Comparison of ENCODE assay signal across 8 cellular contexts in genomic region chr1:109090100-109090414, GRCh38. TPM values are rescaled to one million over a fixed set of nuclear protein-coding genes. Genes with fewer than 3 reads are reported as not detected.
DNase-seq lines count a peak whose midpoint lies in the region; ATAC-seq and TF ChIP-seq lines count a peak whose summit lies in the region.
"Not testable (repeated sequence)": the region's sequence is repeated elsewhere in the genome, so short reads cannot be mapped to it uniquely, and the experiment has no call there.

No MANE protein-coding gene starts in this region.

- H3K4me3 Mint-ChIP-seq in CD4-positive, alpha-beta T cell = peak overlapping the region; percentile 97

- H2AFZ ChIP-seq in KMS-11 (ENCODE audit: low read depth) = peak overlapping the region; percentile 97
- peak overlapping the region; percentile 91 for H2AFZ ChIP-seq in SU-DHL-6 (ENCODE audit: low read depth, low read length, severe bottlenecking)

- H3K27me3 ChIP-seq in CD4-positive, alpha-beta T cell (ENCODE audit: control insufficient read depth, insufficient read depth, low read length); KMS-11 (ENCODE audit: insufficient read depth, low read depth); SU-DHL-6 (ENCODE audit: low read length); kidney epithelial cell (ENCODE audit: control insufficient read depth, insufficient read depth, low read length); neutrophil; thoracic aorta (replicated peaks; ENCODE audit: insufficient read depth): not testable (repeated sequence)

- not testable (repeated sequence) for H3K36me3 ChIP-seq in KMS-11 (ENCODE audit: insufficient read depth); SU-DHL-6 (ENCODE audit: low read length); kidney epithelial cell (ENCODE audit: control insufficient read depth, insufficient read depth, low read length); thoracic aorta
- peaks cover 22% of the 10 kb centered on the region for H3K36me3 ChIP-seq in neutrophil

- not testable (repeated sequence) for ATAC-seq in CD4-positive, alpha-beta T cell (ENCODE audit: poor library complexity); thoracic aorta (ENCODE audit: insufficient number of reproducible peaks, low FRiP score, low read depth)

- H4K20me1 ChIP-seq in KMS-11 (ENCODE audit: insufficient read depth); SU-DHL-6 (ENCODE audit: low read depth, low read length): not testable (repeated sequence)

- POLR2A ChIA-PET in CD4-positive, alpha-beta T cell (lab: Charles Lee) = interaction anchor here (0.6 to 4.6 kb wide), 18 partner anchors 10 to 945 kb away, joined by 3 to 112 read pairs (median 6); partner anchors contain the start of genes ATXN7L2, CLCC1, ELAPOR1 and HENMT1

- H3K9me2 ChIP-seq in SU-DHL-6 (replicated peaks; ENCODE audit: insufficient read depth, low read length) = not testable (repeated sequence)

- 16 to 23% (median 20%) methylated on average over 21 of the region's 21 CpGs for WGBS in adipose tissue, 3 donors

- H3K36me3 Mint-ChIP-seq in CD4-positive, alpha-beta T cell (ENCODE audit: low read depth) = peaks cover 43% of the 10 kb centered on the region

- TF ChIP-seq CTCF in CD4-positive, alpha-beta T cell (IDR thresholded peaks at IDR 0.05); KMS-11 (conservative IDR thresholded peaks at IDR 0.05; ENCODE audit: low read depth, low read length); SU-DHL-6 (IDR thresholded peaks at IDR 0.05; ENCODE audit: insufficient read depth, low read length, poor library complexity, severe bottlenecking); kidney epithelial cell (IDR thresholded peaks at IDR 0.05; ENCODE audit: insufficient read depth, low read length, poor library complexity, severe bottlenecking); neutrophil (IDR thresholded peaks at IDR 0.05); thoracic aorta (IDR thresholded peaks at IDR 0.05): not testable (repeated sequence)

- H3K4me1 ChIP-seq in KMS-11 (ENCODE audit: low read depth, poor library complexity, severe bottlenecking) = peaks cover 12% of the 10 kb centered on the region
- H3K4me1 ChIP-seq in neutrophil (ENCODE audit: control insufficient read depth in 1 of 2, insufficient read depth in 1 of 2, low read depth in 1 of 2, low read length in 1 of 2) = peaks cover 51 to 66% of the 10 kb centered on the region in 2 experiments
- H3K4me1 ChIP-seq in thoracic aorta (ENCODE audit: control insufficient read depth in 1 of 2, low read depth in 2 of 2) = peaks cover 20 to 30% of the 10 kb centered on the region in 2 donors

- H3K9me3 ChIP-seq in CD4-positive, alpha-beta T cell (ENCODE audit: control insufficient read depth, low read length); SU-DHL-6 (ENCODE audit: insufficient read depth, low read length); neutrophil; thoracic aorta: not testable (repeated sequence)

- H3F3A ChIP-seq in SU-DHL-6 (ENCODE audit: insufficient read depth) = not testable (repeated sequence)

- peak overlapping the region; percentile 67 for H3K9ac ChIP-seq in KMS-11
- peak overlapping the region; percentile 69 for H3K9ac ChIP-seq in SU-DHL-6 (ENCODE audit: low read length)

- intact Hi-C loops in CD4-positive, alpha-beta T cell (cut with DNase I, micrococcal nuclease) = loop anchor here (1.0 to 5.0 kb wide), 7 partner anchors 10 to 337 kb away; partner anchors contain the start of genes TAF13 (in 2 of the 2), WDR47 (in 2 of the 2), CLCC1 (in 1 of the 2) and PSMA5 (in 1 of the 2)

- peak overlapping the region; percentile 94 for H3K27ac Mint-ChIP-seq in CD4-positive, alpha-beta T cell

- not testable (repeated sequence) for DNase-seq in CD4-positive, alpha-beta T cell; epithelial cell of prostate (ENCODE audit: low read depth, low spot score); kidney epithelial cell (ENCODE audit: low read depth); thoracic aorta (ENCODE audit: low spot score)

- peaks cover 42% of the 10 kb centered on the region for H3K4me1 Mint-ChIP-seq in CD4-positive, alpha-beta T cell (ENCODE audit: low read depth)

- peak overlapping the region; percentile 96 for H3K4me3 ChIP-seq in KMS-11 (IDR thresholded peaks at IDR 0.05; ENCODE audit: insufficient read depth, low read depth, low read length)
- peak overlapping the region; percentile 73 for H3K4me3 ChIP-seq in SU-DHL-6 (ENCODE audit: insufficient read depth, low read length, poor library complexity, severe bottlenecking)
- H3K4me3 ChIP-seq in kidney epithelial cell (ENCODE audit: low read depth, low read length) = peak overlapping the region; percentile 97
- H3K4me3 ChIP-seq in neutrophil (ENCODE audit: low read depth in 1 of 2, low read length in 1 of 2) = peak overlapping the region; percentile 82 to 98
- peak overlapping the region; percentile 76 for H3K4me3 ChIP-seq in thoracic aorta

- not testable (repeated sequence) for H3K9me3 Mint-ChIP-seq in CD4-positive, alpha-beta T cell

- H3K27me3 Mint-ChIP-seq in CD4-positive, alpha-beta T cell = not testable (repeated sequence)

- H3K79me2 ChIP-seq in KMS-11 (ENCODE audit: insufficient read depth, low read depth) (peaks cover 25% of the 10 kb centered on the region), SU-DHL-6 (ENCODE audit: insufficient read depth, low read length) (peaks cover 30% of the 10 kb centered on the region)

- CTCF ChIA-PET in CD4-positive, alpha-beta T cell (lab: Charles Lee) = interaction anchor here (2.3 to 4.2 kb wide), 3 partner anchors 10 to 23 kb away, joined by 6 to 32 read pairs (median 26); partner anchors contain the start of genes ELAPOR1 and TAF13

- peak overlapping the region; percentile 84 for H3K27ac ChIP-seq in CD4-positive, alpha-beta T cell (ENCODE audit: low read depth, low read length)
- H3K27ac ChIP-seq in KMS-11 = peak overlapping the region; percentile 69
- H3K27ac ChIP-seq in SU-DHL-6 (ENCODE audit: low read depth, low read length) = peak overlapping the region; percentile 70
- H3K27ac ChIP-seq in adipose tissue (ENCODE audit: low read depth, low read length) = peak overlapping the region; percentile 75
- peak overlapping the region; percentile 85 for H3K27ac ChIP-seq in epithelial cell of prostate
- H3K27ac ChIP-seq in neutrophil = peak overlapping the region; percentile 94
- peak overlapping the region; percentile 87 to 93 for H3K27ac ChIP-seq in thoracic aorta

- H3K4me2 ChIP-seq in KMS-11 (peak overlapping the region; percentile 74), SU-DHL-6 (ENCODE audit: low read depth, low read length, poor library complexity, severe bottlenecking) (peak overlapping the region; percentile 78)

RNA-seq across cellular contexts. Expression of gene TMEM167B, which starts 0.5 kb away (rescaled TPM):
- total RNA-seq in CD4-positive, alpha-beta T cell = 10 to 100 TPM; 70.2 to 71.0 TPM
- 10 to 100 TPM; 15.4 to 25.5 (median 18.8) TPM for polyA plus RNA-seq in adipose tissue
- 20.1 and 20.4 TPM in 2 replicates for total RNA-seq in kidney epithelial cell
- total RNA-seq in thoracic aorta = 10 to 100 TPM; 25.3 to 33.2 TPM

RNA-seq across cellular contexts. Expression of gene TAF13, which starts 14.3 kb away (rescaled TPM):
- 10 to 100 TPM; 25.9 to 26.5 TPM for total RNA-seq in CD4-positive, alpha-beta T cell
- polyA plus RNA-seq in adipose tissue = 10 to 100 TPM; 12.8 to 51.7 (median 41.7) TPM
- 41.4 and 55.0 TPM in 2 replicates for total RNA-seq in kidney epithelial cell
- total RNA-seq in thoracic aorta = 10 to 100 TPM; 46.7 to 66.2 TPM

RNA-seq across cellular contexts. Expression of gene ELAPOR1, which starts 23.9 kb away (rescaled TPM):
- 10 to 100 TPM; 14.2 to 16.1 TPM for total RNA-seq in CD4-positive, alpha-beta T cell
- polyA plus RNA-seq in adipose tissue = 10 to 100 TPM in 1 of 3 donors, 1 to 10 TPM in 1, under 1 TPM in 1; 0.79 to 71.0 (median 6.1) TPM
- total RNA-seq in kidney epithelial cell (0.08 TPM in 1 of 2 replicates, not detected in the other), thoracic aorta (1 to 10 TPM; 1.4 to 7.2 TPM)

RNA-seq across cellular contexts. Expression of gene WDR47, which starts 48.2 kb away (rescaled TPM):
- total RNA-seq in CD4-positive, alpha-beta T cell = 10 to 100 TPM; 16.2 to 18.7 TPM
- 1 to 10 TPM; 2.5 to 6.3 (median 4.6) TPM for polyA plus RNA-seq in adipose tissue
- total RNA-seq in kidney epithelial cell (10.1 and 11.5 TPM in 2 replicates), thoracic aorta (10 to 100 TPM; 18.7 to 20.5 TPM)
